Comparison of ENCODE assay signal across 11 cellular contexts in genomic region chr21:44082648-44083436, GRCh38. TPM values are rescaled to one million over a fixed set of nuclear protein-coding genes. Genes with fewer than 3 reads are reported as not detected.
DNase-seq lines count a peak whose midpoint lies in the region; ATAC-seq, FAIRE-seq and TF ChIP-seq lines count a peak whose summit lies in the region.
"Had no signal": no experiment of that assay in that cellular context is flagged by ENCODE, and none has a peak within 500 bp of the region (broad histone marks: within the 10 kb centered on the region; RNA-seq: fewer than 3 reads in every experiment).

No MANE protein-coding gene starts in this region.

- H3K27ac ChIP-seq in caudate nucleus (ENCODE audit: low read depth, low read length), result peak overlapping the region; percentile 100
- peak overlapping the region; percentile 39 to 54 for H3K27ac ChIP-seq in mucosa of rectum (ENCODE audit: low read depth in 2 of 2, low read length in 2 of 2)
- peak overlapping the region; percentile 43 for H3K27ac ChIP-seq in upper lobe of right lung

- FAIRE-seq in GM19239 (lab: Jason Lieb, UNC), result no peak
- FAIRE-seq: islet of Langerhans had no signal

- DNase-seq in cardiac septum (ENCODE audit: low spot score) (peak; percentile 57), left cardiac atrium (no peak), caudate nucleus (lab: John Stamatoyannopoulos, UW) (no peak), upper lobe of right lung (peak; percentile 47), GM19239 (ENCODE audit: insufficient read length, low spot score) (no peak), OCI-M2 (lab: John Stamatoyannopoulos, UW; ENCODE audit: unreplicated experiment) (no peak), DMS114 treated with DMSO at 0.1 percent for 48 hours (lab: John Stamatoyannopoulos, UW; ENCODE audit: unreplicated experiment) (no peak)
- DNase-seq: AML-193, KBM-7 had no signal

- H3K4me1 ChIP-seq in mucosa of rectum (ENCODE audit: control insufficient read depth in 2 of 2, insufficient read depth in 2 of 2, low read length in 2 of 2) (peaks cover 9 to 12% of the 10 kb centered on the region in 2 donors), upper lobe of right lung (peaks cover 26% of the 10 kb centered on the region)

- H3K9me3 ChIP-seq in mucosa of rectum (ENCODE audit: control insufficient read depth in 2 of 2, low read length in 2 of 2) (no peaks in the 10 kb centered on the region), upper lobe of right lung (no peaks in the 10 kb centered on the region)

- peaks cover 54 to 77% of the 10 kb centered on the region in 2 donors for H3K36me3 ChIP-seq in mucosa of rectum (ENCODE audit: control insufficient read depth in 2 of 2, insufficient read depth in 2 of 2, low read length in 2 of 2)
- peaks cover 88% of the 10 kb centered on the region for H3K36me3 ChIP-seq in upper lobe of right lung

- ATAC-seq in left cardiac atrium (no peak), upper lobe of right lung (peak; percentile 51)

- H3K4me3 ChIP-seq in mucosa of rectum (ENCODE audit: low read length in 2 of 2) (no peak overlapping the region), upper lobe of right lung (no peak overlapping the region)

- intact Hi-C loops in cardiac septum (cut with DNase I) (no loop called here), left cardiac atrium (cut with DNase I) (no loop called here), upper lobe of right lung (cut with DNase I) (no loop called here)

- H3K27me3 ChIP-seq in mucosa of rectum (ENCODE audit: control insufficient read depth in 2 of 2, insufficient read depth in 2 of 2, low read length in 2 of 2) (no peaks in the 10 kb centered on the region), upper lobe of right lung (no peaks in the 10 kb centered on the region)

- H3K9ac ChIP-seq in mucosa of rectum (ENCODE audit: low read depth in 1 of 2, low read length in 2 of 2), result no peak overlapping the region

- no peak for TF ChIP-seq CTCF in upper lobe of right lung (IDR thresholded peaks at IDR 0.05)

RNA-seq across cellular contexts. Expression of gene PWP2, which starts 24.4 kb away (rescaled TPM):
- total RNA-seq in cardiac septum (1.6 TPM), left cardiac atrium (1 to 10 TPM; 1.2 to 7.0 TPM), upper lobe of right lung (9.9 TPM)

RNA-seq across cellular contexts. Expression of gene GATD3, which starts 50.6 kb away (rescaled TPM):
- total RNA-seq in cardiac septum (11.5 TPM), left cardiac atrium (10 to 100 TPM in 1 of 2 donors, 1 to 10 TPM in 1; 8.9 to 75.9 TPM), upper lobe of right lung (44.5 TPM)

Comparison
In these comparisons a context has a peak if more than half of its experiments do, and no peak if none do; other contexts are left out.
1. DNase-seq: peak in cardiac septum (single experiment) and upper lobe of right lung (single experiment); none in left cardiac atrium (single experiment), caudate nucleus (0 of 61), GM19239 (single experiment), OCI-M2 (single experiment) and DMS114 treated with DMSO at 0.1 percent for 48 hours (single experiment).
2. H3K27ac ChIP-seq: peak in every context shown above with its lines; median percentile 100 in caudate nucleus; 46 in mucosa of rectum; 43 in upper lobe of right lung.